9 cellular contexts compared by ENCODE assay signal in the genomic region with DNA sequence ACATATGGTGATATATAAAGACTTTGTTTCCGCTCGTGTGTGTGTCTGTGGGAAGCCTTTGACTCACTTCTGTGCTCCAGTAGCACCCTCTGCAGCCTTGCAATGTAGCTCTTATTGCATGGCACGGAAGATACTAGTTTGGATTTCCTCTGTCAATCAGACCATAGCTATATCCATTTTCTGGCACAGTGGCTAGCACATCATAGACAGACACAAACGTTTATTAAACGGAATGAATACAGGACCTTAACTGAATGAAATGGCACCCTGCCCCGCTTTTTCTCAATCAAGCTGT.
DNase-seq lines count a peak whose midpoint lies in the region; ATAC-seq, FAIRE-seq and TF ChIP-seq lines count a peak whose summit lies in the region.
"Had no signal": no experiment of that assay in that cellular context is flagged by ENCODE, and none has a peak within 500 bp of the region (broad histone marks: within the 10 kb centered on the region; RNA-seq: fewer than 3 reads in every experiment).

No MANE protein-coding gene starts in this region.

- DNase-seq in GM06990 (ENCODE audit: extremely low read depth, insufficient read length) (no peak), Peyer's patch (peak in 1 of 3 donors; percentile 62), caudate nucleus (lab: John Stamatoyannopoulos, UW) (peak in 36 of 61 donors; percentile 3 to 79 (median 28)), kidney glomerular epithelial cell (lab: John Stamatoyannopoulos, UW) (peak; percentile 88), D721Med (ENCODE audit: insufficient read length, low spot score) (no peak), cortex of kidney (lab: John Stamatoyannopoulos, UW) (no peak)
- peak; percentile 4 to 21 for DNase-seq in stimulated activated CD4-positive, alpha-beta T cell treated with anti-CD3 and anti-CD28 coated beads, Interleukin-4, amount 100 ng/mL, for 48 hours (ENCODE audit: low read depth in 2 of 2)

- peak; percentile 41 for ATAC-seq in HG02798 (IDR thresholded peaks at IDR 0.05; ENCODE audit: poor library complexity, unreplicated experiment)

- H3K4me1 ChIP-seq in Peyer's patch, result no peaks in the 10 kb centered on the region

- H3K36me3 ChIP-seq in GM06990 (ENCODE audit: control insufficient read depth, insufficient read depth, low read length) (no peaks in the 10 kb centered on the region), Peyer's patch (peaks cover 0 to 7% (median 0%) of the 10 kb centered on the region in 3 donors)

- peak overlapping the region in 3 of 4 donors; percentile 68 to 80 (median 72) for H3K27ac ChIP-seq in Peyer's patch
- no peak overlapping the region for H3K27ac ChIP-seq in caudate nucleus (ENCODE audit: low read depth, low read length)

- H3K9me3 ChIP-seq in Peyer's patch, result no peaks in the 10 kb centered on the region

- H3K4me3 ChIP-seq in GM06990 (replicated peaks; ENCODE audit: low read depth, low read length), result peak overlapping the region; percentile 74
- peak overlapping the region in 3 of 4 donors; percentile 53 to 60 (median 59) for H3K4me3 ChIP-seq in Peyer's patch

- TF ChIP-seq CTCF in GM06990 (IDR thresholded peaks at IDR 0.05; ENCODE audit: insufficient read depth, low read length, poor library complexity, severe bottlenecking) (no peak), Peyer's patch (IDR thresholded peaks at IDR 0.05) (peak in 2 of 6 experiments; percentile 24 to 50), D721Med (IDR thresholded peaks at IDR 0.05; ENCODE audit: insufficient read depth, missing control alignments) (no peak)

- no peak for TF ChIP-seq POLR2A in Peyer's patch (IDR thresholded peaks at IDR 0.05)

- FAIRE-seq in D721Med (lab: Jason Lieb, UNC), result no peak
- FAIRE-seq: endometrium had no signal

- H3K27me3 ChIP-seq in GM06990 (replicated peaks; ENCODE audit: control insufficient read depth, insufficient read depth, low read length) (no peaks in the 10 kb centered on the region), Peyer's patch (no peaks in the 10 kb centered on the region)

Comparison
In these comparisons a context has a peak if more than half of its experiments do, and no peak if none do; other contexts are left out.
1. DNase-seq: peak in caudate nucleus (36 of 61), kidney glomerular epithelial cell (single experiment) and stimulated activated CD4-positive, alpha-beta T cell treated with anti-CD3 and anti-CD28 coated beads, Interleukin-4, amount 100 ng/mL, for 48 hours (2 of 2); none in GM06990 (single experiment), D721Med (single experiment) and cortex of kidney (single experiment).